Comparison of ENCODE assay signal across 8 cellular contexts in the genomic region with DNA sequence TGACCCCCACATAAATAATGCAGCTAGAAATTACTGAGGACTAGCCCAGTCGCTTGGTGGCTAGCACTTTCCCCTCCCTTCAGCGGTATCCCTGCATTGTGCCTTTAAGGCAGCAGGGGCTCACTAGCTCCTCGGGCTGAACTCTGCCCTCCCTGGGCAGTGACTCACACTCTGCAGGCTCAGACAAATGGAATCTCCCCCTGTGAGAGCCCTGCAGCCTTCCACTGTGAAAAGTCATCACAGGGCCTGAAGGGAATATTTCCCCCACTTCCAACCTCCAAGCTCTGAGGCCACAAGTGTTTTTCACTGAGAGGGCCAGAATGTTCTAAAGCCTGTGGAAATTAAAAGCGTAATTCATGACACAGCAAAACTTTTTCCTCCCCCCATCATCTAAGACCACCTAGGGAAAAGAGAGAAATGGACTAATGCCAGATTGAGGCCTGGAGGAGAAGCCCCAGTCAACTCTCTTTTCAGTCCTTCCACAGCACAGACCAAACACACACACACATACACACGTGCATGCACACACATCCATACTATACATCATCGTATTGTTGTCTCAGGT.
DNase-seq lines count a peak whose midpoint lies in the region; ATAC-seq, FAIRE-seq and TF ChIP-seq lines count a peak whose summit lies in the region.

No MANE protein-coding gene starts in this region.

- H3K9ac ChIP-seq in endothelial cell of umbilical vein (replicated peaks; ENCODE audit: extremely low read depth, insufficient read depth, low read length): peak overlapping the region; percentile 30

- no peak for ATAC-seq in T-helper 17 cell
- no peak for ATAC-seq in stimulated activated naive CD8-positive, alpha-beta T cell treated with anti-CD3 and anti-CD28 coated beads, Interleukin-15, Interleukin-2, amounts not matched to agents 100 U/mL and 50 U/mL, for 24 hours

- POLR2A ChIA-PET in endothelial cell of umbilical vein (lab: Charles Lee): interaction anchor here (1.4 to 1.5 kb wide), 2 partner anchors 67 to 74 kb away, joined by 3 to 7 read pairs; no protein-coding TSS in a partner anchor

- H3K4me1 ChIP-seq in endothelial cell of umbilical vein (ENCODE audit: control insufficient read depth, extremely low read depth, insufficient read depth, low read length): peaks cover 24% of the 10 kb centered on the region

- TF ChIP-seq CTCF in NB4 (IDR thresholded peaks at IDR 0.05; ENCODE audit: low read depth, low read length) (no peak), endothelial cell of umbilical vein (IDR thresholded peaks at IDR 0.05; ENCODE audit: extremely low read depth in 1 of 2, insufficient read depth in 1 of 2, low read depth in 1 of 2, low read length in 2 of 2) (no peak), mesothelial cell of epicardium (IDR thresholded peaks at IDR 0.05; ENCODE audit: unreplicated experiment) (no peak)

- peak overlapping the region; percentile 41 for H3K4me2 ChIP-seq in endothelial cell of umbilical vein (ENCODE audit: insufficient read depth, low read length)

- CTCF ChIA-PET in endothelial cell of umbilical vein (lab: Charles Lee): interaction anchor here (0.8 to 16.7 kb wide), 12 partner anchors 10 to 1389 kb away, joined by 3 to 868 read pairs (median 4); partner anchors contain the start of gene COL1A2

- H3K4me3 Mint-ChIP-seq in mesothelial cell of epicardium (peak overlapping the region; percentile 20), T-helper 17 cell (no peak overlapping the region)

- no TSS peak for BruUV-seq in endothelial cell of umbilical vein (replicated peaks; lab: Mats Ljungman, UMichigan)

- H3K4me3 ChIP-seq in NB4 (ENCODE audit: low read depth, low read length) (no peak overlapping the region), endothelial cell of umbilical vein (replicated peaks in 1 of 3; ENCODE audit: insufficient read depth in 1 of 3, low read depth in 1 of 3, low read length in 3 of 3) (no peak overlapping the region)

- in situ Hi-C loops in ACHN (cut with HindIII; ENCODE audit: low pct_ligation_motif_present, low pct_unique_long_range_greater_than_20kb, low sequenced_read_pairs): no loop called here

- peak; percentile 99 for DNase-seq in ACHN
- peak; percentile 16 for DNase-seq in NB4 (ENCODE audit: low read depth)
- peak; percentile 93 for DNase-seq in endothelial cell of umbilical vein (ENCODE audit: low read depth, low spot score)
- DNase-seq in mesothelial cell of epicardium (ENCODE audit: low spot score in 2 of 2, unreplicated experiment in 2 of 2): peak in 1 of 2 experiments; percentile 45
- no peak for DNase-seq in T-helper 9 cell
- DNase-seq in T-helper 17 cell: no peak
- DNase-seq in stimulated activated naive CD8-positive, alpha-beta T cell treated with anti-CD3 and anti-CD28 coated beads, Interleukin-15, Interleukin-2, amounts not matched to agents 100 U/mL and 50 U/mL, for 24 hours: no peak
- DNase-seq in NCI-H187 (lab: John Stamatoyannopoulos, UW): no peak

- H4K20me1 ChIP-seq in endothelial cell of umbilical vein (replicated peaks; ENCODE audit: control insufficient read depth, extremely low read depth, insufficient read depth, low read length): no peaks in the 10 kb centered on the region

- H3K4me1 Mint-ChIP-seq in mesothelial cell of epicardium (peaks cover 55% of the 10 kb centered on the region), T-helper 17 cell (no peaks in the 10 kb centered on the region)

- peaks cover 5% of the 10 kb centered on the region for H3K9me3 Mint-ChIP-seq in mesothelial cell of epicardium

- no peaks in the 10 kb centered on the region for H3K27me3 ChIP-seq in endothelial cell of umbilical vein (ENCODE audit: control insufficient read depth in 2 of 2, insufficient read depth in 2 of 2, low read length in 2 of 2)

- no peaks in the 10 kb centered on the region for H3K79me2 ChIP-seq in endothelial cell of umbilical vein (ENCODE audit: control insufficient read depth, insufficient read depth, low read length)

- H3K27ac ChIP-seq in endothelial cell of umbilical vein (ENCODE audit: insufficient read depth, low read depth, low read length): peak overlapping the region; percentile 72

- peak overlapping the region; percentile 52 for H2AFZ ChIP-seq in endothelial cell of umbilical vein (ENCODE audit: low read depth, low read length)

- TF ChIP-seq POLR2A in NB4 (IDR thresholded peaks at IDR 0.05; ENCODE audit: extremely low read depth, insufficient read length) (no peak), endothelial cell of umbilical vein (IDR thresholded peaks at IDR 0.05; ENCODE audit: low read depth, low read length) (no peak)

- H3K27me3 Mint-ChIP-seq in mesothelial cell of epicardium (ENCODE audit: low read depth): no peaks in the 10 kb centered on the region
- H3K27me3 Mint-ChIP-seq in T-helper 17 cell: peaks cover 13% of the 10 kb centered on the region

- H3K36me3 Mint-ChIP-seq in mesothelial cell of epicardium (no peaks in the 10 kb centered on the region), T-helper 17 cell (ENCODE audit: low read depth) (no peaks in the 10 kb centered on the region)

- dilution Hi-C loops in endothelial cell of umbilical vein (cut with MboI; ENCODE audit: extremely low pct_ligation_motif_present, low sequenced_read_pairs): no loop called here

- intact Hi-C loops in endothelial cell of umbilical vein (cut with micrococcal nuclease): loop anchor here (1.0 kb wide), 5 partner anchors 13 to 397 kb away; no protein-coding TSS in a partner anchor

- FAIRE-seq in endothelial cell of umbilical vein (lab: Jason Lieb, UNC): peak; percentile 88

- no peaks in the 10 kb centered on the region for H3K9me1 ChIP-seq in endothelial cell of umbilical vein (replicated peaks; ENCODE audit: control insufficient read depth, extremely low read depth, insufficient read depth, low read length)

- H3K27ac Mint-ChIP-seq in mesothelial cell of epicardium (peak overlapping the region; percentile 94), T-helper 17 cell (no peak overlapping the region)

- no peaks in the 10 kb centered on the region for H3K36me3 ChIP-seq in endothelial cell of umbilical vein (ENCODE audit: control insufficient read depth in 2 of 2, extremely low read depth in 1 of 2, insufficient read depth in 2 of 2, low read length in 2 of 2)

- H3K9me3 ChIP-seq in endothelial cell of umbilical vein (replicated peaks; ENCODE audit: control insufficient read depth, insufficient read depth, low read length) (no peaks in the 10 kb centered on the region), T-helper 17 cell (ENCODE audit: control insufficient read depth, low read length, poor library complexity, severe bottlenecking) (no peaks in the 10 kb centered on the region)

TF ChIP-seq in endothelial cell of umbilical vein, 7 proteins besides CTCF, POLR2A, EP300 and RAD21:
- TF ChIP-seq JUN (IDR thresholded peaks at IDR 0.05; ENCODE audit: borderline replicate concordance, insufficient read depth, insufficient read length, low read depth): peak; percentile 77
- no peak for TF ChIP-seq EZH2 (IDR thresholded peaks at IDR 0.05; ENCODE audit: borderline replicate concordance, low read depth, low read length, severe bottlenecking)
- peak; percentile 98 for TF ChIP-seq FOS (IDR thresholded peaks at IDR 0.05; ENCODE audit: borderline replicate concordance, insufficient read depth, low read length)
TF ChIP-seq in endothelial cell of umbilical vein: peak in this region for 2.

Comparison
In these comparisons a context has a peak if more than half of its experiments do, and no peak if none do; other contexts are left out.
1. DNase-seq: peak in ACHN (single experiment), NB4 (single experiment) and endothelial cell of umbilical vein (single experiment); none in T-helper 9 cell (single experiment), T-helper 17 cell (0 of 3), stimulated activated naive CD8-positive, alpha-beta T cell treated with anti-CD3 and anti-CD28 coated beads, Interleukin-15, Interleukin-2, amounts not matched to agents 100 U/mL and 50 U/mL, for 24 hours (single experiment) and NCI-H187 (0 of 2).